Comparison of ENCODE assay signal across 8 cellular contexts in the genomic region with DNA sequence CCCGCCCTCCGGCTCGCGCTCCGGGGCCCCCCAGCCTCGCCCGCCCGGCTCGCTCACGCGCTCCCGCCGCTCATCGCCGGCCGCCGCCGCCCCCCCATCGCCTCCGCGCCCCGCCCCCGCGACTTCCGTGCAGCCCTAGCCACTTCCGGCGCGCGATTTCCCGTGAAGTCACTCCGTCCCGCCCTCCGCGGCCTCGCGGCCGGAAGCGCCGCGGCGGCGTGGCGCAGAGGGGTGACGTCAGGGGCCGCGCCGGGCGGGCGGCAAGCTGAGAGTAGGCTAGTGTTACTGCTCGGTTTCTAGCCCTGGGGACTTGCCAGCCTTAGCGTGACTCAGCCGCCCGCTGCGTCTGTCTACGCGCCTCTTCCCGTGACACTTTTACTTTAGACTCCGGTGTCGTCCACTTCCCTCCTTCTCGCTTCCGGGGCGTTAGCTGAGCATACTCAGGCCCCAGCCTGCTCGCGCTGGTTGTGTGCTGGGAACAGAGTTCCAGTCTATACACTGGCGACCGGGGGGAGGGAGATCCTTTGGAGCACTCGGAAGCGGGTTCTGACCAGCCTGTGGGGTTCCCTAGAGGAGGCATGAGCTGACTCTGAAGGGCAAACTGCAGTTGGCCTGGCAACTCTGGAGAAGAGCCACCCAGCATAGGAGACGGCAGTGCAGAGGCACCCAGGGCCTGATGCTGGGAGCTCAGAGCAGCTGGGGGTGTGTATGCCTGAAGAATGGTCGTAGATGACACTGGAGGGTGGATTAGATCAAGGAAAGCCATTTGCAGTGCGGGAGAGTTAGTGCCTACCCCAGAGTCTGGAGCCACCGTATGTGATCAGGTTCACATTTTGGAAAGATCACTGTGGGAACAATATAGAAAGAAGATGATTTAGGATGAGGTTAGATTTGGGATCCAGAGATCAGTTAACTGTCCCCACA. TPM values are rescaled to one million over a fixed set of nuclear protein-coding genes. Genes with fewer than 3 reads are reported as not detected.
DNase-seq lines count a peak whose midpoint lies in the region; ATAC-seq and TF ChIP-seq lines count a peak whose summit lies in the region.

A gene (minus strand): TSS at position 137 of the 924 bp plus-strand sequence. CDS start 182 bp downstream, outside the sequence.

- ATAC-seq in HG02610 (IDR thresholded peaks at IDR 0.05; ENCODE audit: unreplicated experiment) = peak; percentile 92

- peaks cover 23 to 41% of the 10 kb centered on the region in 2 experiments; a peak in 3 of 4 replicates for H3K4me1 ChIP-seq in SK-N-SH (ENCODE audit: control insufficient read depth in 1 of 2, insufficient read depth in 2 of 2, low read depth in 1 of 2, low read length in 1 of 2)

- no peaks in the 10 kb centered on the region for H3K27me3 ChIP-seq in SK-N-SH (ENCODE audit: insufficient read depth)

- peaks cover 37% of the 10 kb centered on the region for H3F3A ChIP-seq in SK-N-SH (replicated peaks; ENCODE audit: insufficient read depth)

- H3K36me3 ChIP-seq in SK-N-SH (replicated peaks in 1 of 2; ENCODE audit: control insufficient read depth in 1 of 2, insufficient read depth in 2 of 2, low read length in 1 of 2) = peaks cover 31 to 36% of the 10 kb centered on the region in 2 experiments

- no peak for TF ChIP-seq CTCF in GM10248 (IDR thresholded peaks at IDR 0.05; ENCODE audit: control extremely low read depth, extremely low read depth, low read depth, missing control alignments)
- no peak for TF ChIP-seq CTCF in SK-N-SH (IDR thresholded peaks at IDR 0.05)

- peak within 1 kb of the TSS; percentile 26 for H2AFZ ChIP-seq in SK-N-SH (ENCODE audit: low read depth)

- H3K9me3 ChIP-seq in SK-N-SH = no peaks in the 10 kb centered on the region

- H4K20me1 ChIP-seq in SK-N-SH (ENCODE audit: insufficient read depth) = peaks cover 39% of the 10 kb centered on the region

- peak within 1 kb of the TSS; percentile 82 for H3K4me2 ChIP-seq in SK-N-SH

- WGBS in SK-N-SH (ENCODE audit: low lambda C conversion rate) = 1% methylated on average over 29 of the region's 72 CpGs

- H3K9me2 ChIP-seq in SK-N-SH = no peaks in the 10 kb centered on the region

- H3K4me3 ChIP-seq in SK-N-SH (ENCODE audit: low read depth in 2 of 2, low read length in 1 of 2) = peak within 1 kb of the TSS; percentile 78 to 87

- CTCF ChIA-PET in GM10248 (lab: Yijun Ruan, JAX) = interaction anchor here (0.8 to 2.3 kb wide), 11 partner anchors 9 to 348 kb away, joined by 3 to 12 read pairs (median 4); no protein-coding TSS in a partner anchor
- CTCF ChIA-PET in SK-N-SH (lab: Yijun Ruan, JAX) = interaction anchor here (0.7 to 2.5 kb wide), 10 partner anchors 10 to 321 kb away, joined by 3 to 12 read pairs (median 4); a partner anchor contains a TSS

- TF ChIP-seq EP300 in SK-N-SH (IDR thresholded peaks at IDR 0.05; ENCODE audit: borderline replicate concordance in 1 of 2, low read depth in 1 of 2, low read length in 1 of 2) = peak in 1 of 2 experiments; percentile 75; a peak in 1 of 4 replicates

- DNase-seq in GM10248 (ENCODE audit: extremely low spot score) (peak; percentile 96), NCI-H1092 (lab: John Stamatoyannopoulos, UW) (peak; percentile 91), SK-N-SH (peak; percentile 99), globus pallidus (ENCODE audit: low spot score) (peak; percentile 93), nucleus accumbens (lab: John Stamatoyannopoulos, UW) (peak; percentile 59 to 97 (median 90)), superior temporal gyrus (ENCODE audit: extremely low spot score) (peak; percentile 94)
- DNase-seq in activated naive CD4-positive, alpha-beta T cell treated with anti-CD3 and anti-CD28 coated beads, Interleukin-2, amount 50 U/mL, for 16 hours = peak; percentile 96

- H3K79me2 ChIP-seq in SK-N-SH (ENCODE audit: insufficient read depth) = peaks cover 66% of the 10 kb centered on the region

- peak within 1 kb of the TSS; percentile 95 for H3K9ac ChIP-seq in SK-N-SH

- no peak for TF ChIP-seq RAD21 in SK-N-SH (IDR thresholded peaks at IDR 0.05; ENCODE audit: low read length)

- POLR2A ChIA-PET in GM10248 (lab: Yijun Ruan, JAX) (interaction anchor here (0.9 to 1.6 kb wide), 5 partner anchors 9 to 279 kb away, joined by 3 to 5 read pairs (median 5); a partner anchor contains a TSS), SK-N-SH (lab: Yijun Ruan, JAX) (interaction anchor here (0.6 to 2.0 kb wide), 14 partner anchors 9 to 303 kb away, joined by 3 to 12 read pairs (median 4); a partner anchor contains a TSS)

- H3K27ac ChIP-seq in SK-N-SH (ENCODE audit: low read depth in 2 of 2, low read length in 1 of 2) = peak within 1 kb of the TSS; percentile 90 to 97

TF ChIP-seq in SK-N-SH, 30 proteins besides CTCF, POLR2A, EP300 and RAD21 (continues in another document):
- TF ChIP-seq, protein P1, sequence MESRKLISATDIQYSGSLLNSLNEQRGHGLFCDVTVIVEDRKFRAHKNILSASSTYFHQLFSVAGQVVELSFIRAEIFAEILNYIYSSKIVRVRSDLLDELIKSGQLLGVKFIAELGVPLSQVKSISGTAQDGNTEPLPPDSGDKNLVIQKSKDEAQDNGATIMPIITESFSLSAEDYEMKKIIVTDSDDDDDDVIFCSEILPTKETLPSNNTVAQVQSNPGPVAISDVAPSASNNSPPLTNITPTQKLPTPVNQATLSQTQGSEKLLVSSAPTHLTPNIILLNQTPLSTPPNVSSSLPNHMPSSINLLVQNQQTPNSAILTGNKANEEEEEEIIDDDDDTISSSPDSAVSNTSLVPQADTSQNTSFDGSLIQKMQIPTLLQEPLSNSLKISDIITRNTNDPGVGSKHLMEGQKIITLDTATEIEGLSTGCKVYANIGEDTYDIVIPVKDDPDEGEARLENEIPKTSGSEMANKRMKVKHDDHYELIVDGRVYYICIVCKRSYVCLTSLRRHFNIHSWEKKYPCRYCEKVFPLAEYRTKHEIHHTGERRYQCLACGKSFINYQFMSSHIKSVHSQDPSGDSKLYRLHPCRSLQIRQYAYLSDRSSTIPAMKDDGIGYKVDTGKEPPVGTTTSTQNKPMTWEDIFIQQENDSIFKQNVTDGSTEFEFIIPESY (IDR thresholded peaks at IDR 0.05; ENCODE audit: borderline replicate concordance, low read depth) = peak; percentile 48; the same call in 1 of the 2 replicates
- TF ChIP-seq SIN3A (IDR thresholded peaks at IDR 0.05; ENCODE audit: borderline replicate concordance, low read depth, low read length) (peak; percentile 88; the same call in 1 of the 2 replicates), TEAD4 (IDR thresholded peaks at IDR 0.05; ENCODE audit: borderline replicate concordance, insufficient read depth) (no peak), JUND (IDR thresholded peaks at IDR 0.05) (peak; percentile 68), FOXM1 (IDR thresholded peaks at IDR 0.05; ENCODE audit: low read depth) (no peak), NRF1 (IDR thresholded peaks at IDR 0.05; ENCODE audit: low read depth, low read length) (no peak), RCOR1 (IDR thresholded peaks at IDR 0.05; ENCODE audit: low read length) (no peak), ELF1 (IDR thresholded peaks at IDR 0.05) (peak; percentile 82), NFIC (IDR thresholded peaks at IDR 0.05; ENCODE audit: borderline replicate concordance) (peak; percentile 61), TAF1 (IDR thresholded peaks at IDR 0.05; ENCODE audit: borderline replicate concordance, low read depth, low read length) (peak; percentile 75), GABPA (IDR thresholded peaks at IDR 0.05; ENCODE audit: low read depth) (peak; percentile 89), MXI1 (IDR thresholded peaks at IDR 0.05; ENCODE audit: low read depth, low read length) (peak; percentile 85), CHD2 (IDR thresholded peaks at IDR 0.05; ENCODE audit: low read length, partially characterized antibody) (peak; percentile 93)
- TF ChIP-seq, protein P2, sequence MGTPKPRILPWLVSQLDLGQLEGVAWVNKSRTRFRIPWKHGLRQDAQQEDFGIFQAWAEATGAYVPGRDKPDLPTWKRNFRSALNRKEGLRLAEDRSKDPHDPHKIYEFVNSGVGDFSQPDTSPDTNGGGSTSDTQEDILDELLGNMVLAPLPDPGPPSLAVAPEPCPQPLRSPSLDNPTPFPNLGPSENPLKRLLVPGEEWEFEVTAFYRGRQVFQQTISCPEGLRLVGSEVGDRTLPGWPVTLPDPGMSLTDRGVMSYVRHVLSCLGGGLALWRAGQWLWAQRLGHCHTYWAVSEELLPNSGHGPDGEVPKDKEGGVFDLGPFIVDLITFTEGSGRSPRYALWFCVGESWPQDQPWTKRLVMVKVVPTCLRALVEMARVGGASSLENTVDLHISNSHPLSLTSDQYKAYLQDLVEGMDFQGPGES (IDR thresholded peaks at IDR 0.05; ENCODE audit: low read depth, low read length) = no peak
- TF ChIP-seq, protein P3, sequence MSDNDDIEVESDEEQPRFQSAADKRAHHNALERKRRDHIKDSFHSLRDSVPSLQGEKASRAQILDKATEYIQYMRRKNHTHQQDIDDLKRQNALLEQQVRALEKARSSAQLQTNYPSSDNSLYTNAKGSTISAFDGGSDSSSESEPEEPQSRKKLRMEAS (IDR thresholded peaks at IDR 0.05; ENCODE audit: low read depth) = peak; percentile 67; the same call in 1 of the 2 replicates
- TF ChIP-seq, protein P4, sequence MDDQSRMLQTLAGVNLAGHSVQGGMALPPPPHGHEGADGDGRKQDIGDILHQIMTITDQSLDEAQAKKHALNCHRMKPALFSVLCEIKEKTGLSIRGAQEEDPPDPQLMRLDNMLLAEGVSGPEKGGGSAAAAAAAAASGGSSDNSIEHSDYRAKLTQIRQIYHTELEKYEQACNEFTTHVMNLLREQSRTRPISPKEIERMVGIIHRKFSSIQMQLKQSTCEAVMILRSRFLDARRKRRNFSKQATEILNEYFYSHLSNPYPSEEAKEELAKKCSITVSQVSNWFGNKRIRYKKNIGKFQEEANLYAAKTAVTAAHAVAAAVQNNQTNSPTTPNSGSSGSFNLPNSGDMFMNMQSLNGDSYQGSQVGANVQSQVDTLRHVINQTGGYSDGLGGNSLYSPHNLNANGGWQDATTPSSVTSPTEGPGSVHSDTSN (IDR thresholded peaks at IDR 0.05) = peak; percentile 50; the same call in 1 of the 2 replicates

RNA-seq across cellular contexts. Expression of the gene that starts here (rescaled TPM):
- polyA plus RNA-seq in SK-N-SH (2012; rRNA removed) = 4.1 and 4.8 TPM in 2 replicates
- polyA plus RNA-seq in SK-N-SH (2012; cell fraction: cytosol; rRNA removed) = 7.9 and 8.7 TPM in 2 replicates
- polyA plus RNA-seq in SK-N-SH (2012; cell fraction: nucleus; rRNA removed) = 3.3 and 5.1 TPM in 2 replicates

Comparison
In these comparisons a context has a peak if more than half of its experiments do, and no peak if none do; other contexts are left out.
1. Peak in every context shown above with its lines: DNase-seq, ATAC-seq, H3K4me3 ChIP-seq and H3K27ac ChIP-seq.